Comparison of ENCODE assay signal across 1 cellular context in the genomic region with DNA sequence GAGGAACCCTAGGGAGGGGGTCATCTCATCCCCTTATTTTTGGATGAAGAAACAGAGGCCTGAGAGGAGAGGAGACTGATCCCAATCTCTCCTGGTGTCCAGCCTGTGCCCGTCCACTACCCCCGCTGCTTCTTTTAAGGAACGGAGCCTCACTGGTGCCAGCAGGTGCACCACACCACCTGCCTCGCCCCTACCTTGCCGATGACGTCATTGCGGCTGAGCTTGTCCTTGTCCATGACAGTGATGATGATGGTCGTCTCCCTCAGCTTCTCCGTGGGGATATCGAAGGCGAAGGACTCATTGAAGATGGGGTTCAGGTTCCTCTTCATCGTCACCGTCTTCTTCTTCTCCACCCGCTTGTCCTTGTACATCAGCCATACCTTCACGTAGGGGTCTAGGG.
TF ChIP-seq lines count a peak whose summit lies in the region.

No MANE protein-coding gene starts in this region.

TF ChIP-seq in HepG2, 621 proteins besides CTCF, POLR2A, EP300 and RAD21:
- TF ChIP-seq CREB1 (IDR thresholded peaks at IDR 0.05) (peak; percentile 95), CREB1 (CRISPR knock-in tag; IDR thresholded peaks at IDR 0.05) (no peak), GTF3A (CRISPR knock-in tag; conservative IDR thresholded peaks at IDR 0.05) (no peak), ATF7 (IDR thresholded peaks at IDR 0.05) (peak; percentile 98), ATF7 (CRISPR knock-in tag; IDR thresholded peaks at IDR 0.05) (no peak)
TF ChIP-seq in HepG2: peak in this region for 2.
